9 cellular contexts compared by ENCODE assay signal in the genomic region with DNA sequence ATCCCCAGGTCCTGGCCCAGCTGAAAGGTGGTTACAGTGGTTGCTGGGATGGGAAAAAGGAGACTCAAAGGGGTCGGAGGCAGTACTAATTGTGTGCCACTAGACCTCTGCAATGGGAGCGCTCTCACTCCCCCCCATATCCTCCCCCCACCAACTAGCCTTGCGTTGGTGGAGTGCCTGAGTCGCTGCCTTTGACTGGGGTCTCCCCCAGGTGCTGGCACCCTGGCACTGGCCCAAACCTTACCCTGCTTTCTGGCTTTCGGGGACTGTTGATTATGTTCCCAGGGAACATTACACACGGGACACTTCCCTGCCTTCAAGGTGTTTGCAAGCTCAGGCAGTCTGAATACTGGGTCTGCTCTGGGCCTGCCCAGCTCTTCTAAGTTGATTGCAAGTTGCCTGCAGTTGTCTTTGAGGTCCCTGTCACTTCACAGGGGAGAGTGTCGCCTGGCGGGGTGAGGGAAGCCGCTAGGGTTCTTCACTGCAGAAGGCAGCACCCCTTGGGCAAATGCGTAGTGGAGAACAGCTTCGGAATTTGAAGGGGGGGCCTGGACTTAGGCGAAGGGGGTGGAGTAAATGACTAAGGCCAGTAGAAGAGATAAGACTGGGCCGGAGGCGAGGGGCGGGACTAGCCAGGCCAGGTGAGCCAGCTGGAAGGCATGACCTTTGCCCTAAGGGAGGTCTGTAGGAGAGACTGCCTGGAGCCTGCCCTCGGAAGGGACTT.
DNase-seq lines count a peak whose midpoint lies in the region; ATAC-seq and TF ChIP-seq lines count a peak whose summit lies in the region.
"Had no signal": no experiment of that assay in that cellular context is flagged by ENCODE, and none has a peak within 500 bp of the region (broad histone marks: within the 10 kb centered on the region; RNA-seq: fewer than 3 reads in every experiment).

No MANE protein-coding gene starts in this region.

- H3K4me3 ChIP-seq in Caco-2 (ENCODE audit: low read depth, low read length) (peak overlapping the region; percentile 84), duodenal mucosa (ENCODE audit: low read depth in 1 of 2, low read length in 2 of 2) (peak overlapping the region; percentile 75 to 86)

- H3K27ac Mint-ChIP-seq in Caco-2 (ENCODE audit: unreplicated experiment): peak overlapping the region; percentile 95
- peak overlapping the region; percentile 94 to 99 (median 96) for H3K27ac Mint-ChIP-seq in naive thymus-derived CD8-positive, alpha-beta T cell

- peak overlapping the region; percentile 86 for H3K4me3 Mint-ChIP-seq in Caco-2 (ENCODE audit: unreplicated experiment)
- H3K4me3 Mint-ChIP-seq in naive thymus-derived CD8-positive, alpha-beta T cell: peak overlapping the region; percentile 85 to 95 (median 92)

- BruUV-seq in Caco-2 (replicated peaks; lab: Mats Ljungman, UMichigan): TSS peak; percentile 66

- peaks cover 50% of the 10 kb centered on the region for H3K4me1 ChIP-seq in Caco-2
- H3K4me1 ChIP-seq in duodenal mucosa (ENCODE audit: control insufficient read depth in 1 of 2, insufficient read depth in 2 of 2, low read length in 2 of 2): peaks cover 56 to 69% of the 10 kb centered on the region in 2 donors

- H3K36me3 ChIP-seq in Caco-2 (ENCODE audit: control insufficient read depth, insufficient read depth, low read length) (0 out of 2 replicates have a peak, but pooled peaks cover 1% of the 10 kb centered on the region), duodenal mucosa (ENCODE audit: control insufficient read depth in 1 of 2, insufficient read depth in 2 of 2, low read length in 2 of 2) (no peaks in the 10 kb centered on the region)

- H3K9me3 Mint-ChIP-seq in Caco-2 (ENCODE audit: unreplicated experiment): no peaks in the 10 kb centered on the region
- H3K9me3 Mint-ChIP-seq in naive thymus-derived CD8-positive, alpha-beta T cell: no peaks in the 10 kb centered on the region

- no peaks in the 10 kb centered on the region for H3K27me3 Mint-ChIP-seq in Caco-2 (ENCODE audit: insufficient read depth, unreplicated experiment)
- H3K27me3 Mint-ChIP-seq in naive thymus-derived CD8-positive, alpha-beta T cell: no peaks in the 10 kb centered on the region

- POLR2A ChIA-PET in Caco-2 (lab: Charles Lee): interaction anchor here (0.7 to 1.2 kb wide), 5 partner anchors 9 to 65 kb away, joined by 3 to 10 read pairs (median 8); no protein-coding TSS in a partner anchor
- POLR2A ChIA-PET in naive thymus-derived CD8-positive, alpha-beta T cell (lab: Charles Lee): interaction anchor here (0.8 to 10.1 kb wide), 6 partner anchors 9 to 179 kb away, joined by 3 to 264 read pairs (median 6); no protein-coding TSS in a partner anchor

- CTCF ChIA-PET in Caco-2 (lab: Charles Lee): interaction anchor here (0.7 to 1.6 kb wide), 8 partner anchors 9 to 62 kb away, joined by 3 to 17 read pairs (median 4); no protein-coding TSS in a partner anchor

- peak in 1 of 2 donors; percentile 8 for ATAC-seq in naive thymus-derived CD8-positive, alpha-beta T cell
- ATAC-seq in GM21529 (IDR thresholded peaks at IDR 0.05; ENCODE audit: unreplicated experiment): no peak

- DNase-seq in Caco-2 (peak; percentile 97 to 99), NCI-H69 (lab: John Stamatoyannopoulos, UW) (peak; percentile 29), NCI-H128 (lab: John Stamatoyannopoulos, UW; ENCODE audit: unreplicated experiment) (no peak), AG20443 (ENCODE audit: low spot score) (no peak), EL (no peak)
- DNase-seq in naive thymus-derived CD8-positive, alpha-beta T cell: peak in 5 of 10 donors; percentile 30 to 57 (median 39)
- DNase-seq: Kasumi-1 had no signal

- H3K36me3 Mint-ChIP-seq in Caco-2 (ENCODE audit: insufficient read depth, unreplicated experiment): peaks cover 14% of the 10 kb centered on the region
- peaks cover 0 to 2% (median 0%) of the 10 kb centered on the region in 3 donors for H3K36me3 Mint-ChIP-seq in naive thymus-derived CD8-positive, alpha-beta T cell

- peak overlapping the region; percentile 89 to 95 for H3K9ac ChIP-seq in duodenal mucosa (ENCODE audit: low read depth in 1 of 2, low read length in 2 of 2)

- H3K27me3 ChIP-seq in Caco-2 (replicated peaks; ENCODE audit: control insufficient read depth, insufficient read depth, low read length) (no peaks in the 10 kb centered on the region), duodenal mucosa (ENCODE audit: control insufficient read depth in 1 of 2, insufficient read depth in 2 of 2, low read length in 2 of 2) (no peaks in the 10 kb centered on the region)

- intact Hi-C loops in Caco-2 (cut with micrococcal nuclease; ENCODE audit: unreplicated experiment): loop anchor here (1.0 to 5.0 kb wide), 4 partner anchors 9 to 52 kb away; no protein-coding TSS in a partner anchor

- TF ChIP-seq CTCF in Caco-2 (IDR thresholded peaks at IDR 0.05; ENCODE audit: insufficient read depth in 1 of 2, low read depth in 1 of 2, low read length in 1 of 2, severe bottlenecking in 1 of 2, unreplicated experiment in 1 of 2): peak in 1 of 2 experiments; percentile 23

- H3K9me3 ChIP-seq in Caco-2: no peaks in the 10 kb centered on the region
- H3K9me3 ChIP-seq in duodenal mucosa (ENCODE audit: control insufficient read depth in 1 of 2, low read length in 2 of 2): no peaks in the 10 kb centered on the region

- H3K27ac ChIP-seq in duodenal mucosa (ENCODE audit: low read depth, low read length): peak overlapping the region; percentile 90

- H3K4me1 Mint-ChIP-seq in Caco-2 (ENCODE audit: low read depth, unreplicated experiment): peaks cover 53% of the 10 kb centered on the region
- peaks cover 50 to 71% (median 67%) of the 10 kb centered on the region in 4 donors for H3K4me1 Mint-ChIP-seq in naive thymus-derived CD8-positive, alpha-beta T cell

Comparison
In these comparisons a context has a peak if more than half of its experiments do, and no peak if none do; other contexts are left out.
1. DNase-seq: peak in Caco-2 (2 of 2) and NCI-H69 (single experiment); none in NCI-H128 (single experiment), AG20443 (single experiment) and EL (single experiment).